ENCODE assay signal across 26 cellular contexts in the genomic region with DNA sequence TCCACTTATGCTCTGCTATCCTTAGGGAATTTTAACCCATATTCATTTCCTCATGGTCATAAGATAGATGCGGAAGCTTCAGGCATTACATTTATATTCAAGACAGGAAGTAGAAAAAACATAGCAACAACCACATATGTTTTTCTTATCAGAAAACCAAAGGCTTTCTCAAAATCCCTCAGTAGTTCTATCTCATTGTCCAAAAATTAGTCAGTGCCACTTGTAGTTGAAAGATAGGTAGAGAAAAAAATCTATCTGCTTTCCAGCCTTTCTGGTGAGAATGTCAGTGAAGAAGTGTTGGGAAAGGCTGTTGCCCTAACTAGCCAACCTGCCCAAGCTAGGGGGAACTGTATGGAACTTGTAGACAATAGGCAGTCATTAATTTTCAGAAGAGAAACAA.
"Had no signal": no experiment of that assay in that cellular context is flagged by ENCODE, and none has a peak within 500 bp of the region (broad histone marks: within the 10 kb centered on the region; RNA-seq: fewer than 3 reads in every experiment).

No MANE protein-coding gene starts in this region.

- DNase-seq: hippocampal formation; kidney glomerular epithelial cell; left cardiac atrium; lower lobe of right lung; mammary epithelial cell; mesenchymal stem cell; naive B cell; natural killer cell; nephron progenitor cell; occipital lobe; retina; right cardiac atrium; stimulated activated CD4-positive, alpha-beta T cell treated with anti-CD3 and anti-CD28 coated beads, Interleukin-12 subunit alpha, Interleukin-12 subunit beta, amount 100 ng/mL, for 4 hours; stimulated activated CD4-positive, alpha-beta T cell treated with anti-CD3 and anti-CD28 coated beads, Interleukin-15, amount 100 ng/mL, for 24 hours; stimulated activated CD4-positive, alpha-beta T cell treated with anti-CD3 and anti-CD28 coated beads, Interleukin-2, amount 100 ng/mL, for 24 hours; stimulated activated CD4-positive, alpha-beta T cell treated with anti-CD3 and anti-CD28 coated beads, Interleukin-4, amount 100 ng/mL, for 1 hour; stimulated activated naive B cell treated with anti-CD40 and anti-IgM and Interleukin-4, amounts not matched to agents 10 μg/mL and 1 μg/mL and 100 μg/mL, for 72 hours; stimulated activated naive CD8-positive, alpha-beta T cell treated with anti-CD3 and anti-CD28 coated beads, Interleukin-15, Interleukin-2, amounts not matched to agents 100 U/mL and 50 U/mL, for 24 hours; stomach; testis; thyroid gland; transverse colon; upper lobe of left lung had no signal

- FAIRE-seq: keratinocyte had no signal

- ATAC-seq: left cardiac atrium; left lobe of liver; lower lobe of right lung; natural killer cell; right cardiac atrium; sciatic nerve; stimulated activated naive B cell treated with anti-CD40 and anti-IgM and Interleukin-4, amounts not matched to agents 10 μg/mL and 1 μg/mL and 100 μg/mL, for 72 hours; stimulated activated naive CD8-positive, alpha-beta T cell treated with anti-CD3 and anti-CD28 coated beads, Interleukin-15, Interleukin-2, amounts not matched to agents 100 U/mL and 50 U/mL, for 24 hours had no signal
